Comparison of ENCODE assay signal across 8 cellular contexts in the genomic region with DNA sequence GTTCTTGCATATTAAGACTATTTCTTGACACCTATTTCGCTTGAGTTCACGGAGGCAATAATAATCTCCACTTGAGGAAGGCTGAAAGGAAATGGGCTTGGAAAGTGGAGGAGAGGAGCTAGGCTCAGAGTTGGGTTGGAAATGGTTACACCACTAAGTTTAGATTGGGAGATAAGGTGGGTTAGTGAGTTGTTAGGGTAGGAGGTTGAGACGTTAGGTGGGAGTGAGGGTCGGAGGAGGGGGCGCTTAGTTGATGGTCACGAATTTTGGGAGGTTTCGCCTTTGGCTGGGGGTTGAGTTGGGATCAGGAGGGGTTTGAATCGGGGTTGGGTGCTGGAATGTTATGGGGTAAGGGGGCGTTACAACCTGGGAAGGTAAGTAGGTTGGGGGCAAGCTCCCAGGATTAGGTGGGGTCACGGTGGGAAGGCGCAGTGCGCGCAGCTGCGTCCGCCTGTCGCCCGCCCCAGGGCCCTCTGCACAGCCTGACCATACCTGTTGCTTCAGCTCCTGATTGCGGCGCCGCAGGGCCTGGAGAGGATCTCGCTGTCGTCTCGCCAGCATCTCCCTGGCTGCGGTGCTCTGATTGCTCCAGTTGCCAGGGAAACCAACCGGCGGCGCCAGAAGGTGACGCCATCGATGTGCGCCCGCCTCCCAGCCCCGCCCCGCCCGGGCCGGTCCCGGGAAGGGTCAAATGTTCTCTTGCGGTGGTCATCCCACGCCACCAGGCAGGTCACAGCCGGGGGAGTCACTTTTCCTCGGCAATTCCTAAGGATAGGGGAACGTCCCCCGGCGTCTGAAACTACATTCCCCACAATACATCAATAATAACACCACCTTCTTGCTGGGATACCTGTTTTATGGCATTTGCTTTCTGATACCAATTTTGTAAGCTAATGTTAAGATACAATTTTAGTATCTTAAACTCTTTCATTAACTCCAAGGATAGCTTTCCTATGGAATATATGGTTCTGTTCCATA. TPM values are rescaled to one million over a fixed set of nuclear protein-coding genes. Genes with fewer than 3 reads are reported as not detected.
DNase-seq lines count a peak whose midpoint lies in the region; ATAC-seq and TF ChIP-seq lines count a peak whose summit lies in the region.

TSS of gene NPHP1 (minus strand) at position 606 of the 978 bp plus-strand sequence. CDS start at position 561, 45 bp downstream.

- H3K36me3 Mint-ChIP-seq in endothelial cell (ENCODE audit: low read depth, unreplicated experiment) = peaks cover 12% of the 10 kb centered on the region

- no peak for TF ChIP-seq CTCF in endothelial cell (IDR thresholded peaks at IDR 0.05; ENCODE audit: unreplicated experiment)

- peak within 1 kb of the TSS; percentile 99 for H3K4me3 Mint-ChIP-seq in endothelial cell (ENCODE audit: unreplicated experiment)

- H3K27me3 Mint-ChIP-seq in endothelial cell (ENCODE audit: unreplicated experiment) = peaks cover under 1% of the 10 kb centered on the region

- H3K4me1 Mint-ChIP-seq in endothelial cell (ENCODE audit: unreplicated experiment) = peaks cover 9% of the 10 kb centered on the region

- H3K27ac Mint-ChIP-seq in endothelial cell (ENCODE audit: unreplicated experiment) = peak within 1 kb of the TSS; percentile 99

- DNase-seq in D341Med (ENCODE audit: low spot score) (peak; percentile 95), HT-29 (ENCODE audit: low spot score) (peak; percentile 88), NOMO-1 treated with dmso at 0.1 percent for 144 hours (lab: John Stamatoyannopoulos, UW; ENCODE audit: unreplicated experiment) (peak; percentile 28), endothelial cell (ENCODE audit: low spot score) (peak; percentile 93), middle frontal gyrus (ENCODE audit: extremely low spot score, low spot score) (peak; percentile 67)
- DNase-seq in activated CD8-positive, alpha-beta memory T cell treated with anti-CD3 and anti-CD28 coated beads, Interleukin-2, amount 50 U/mL, for 4 hours = peak; percentile 82
- peak; percentile 74 to 75 for DNase-seq in stimulated activated CD8-positive, alpha-beta memory T cell treated with anti-CD3 and anti-CD28 coated beads, Interleukin-15, amount 100 ng/mL, for 48 hours (ENCODE audit: low read depth in 2 of 2)

- H3K9me3 Mint-ChIP-seq in endothelial cell (ENCODE audit: unreplicated experiment) = no peaks in the 10 kb centered on the region

- peak; percentile 86 for ATAC-seq in GM21381 (IDR thresholded peaks at IDR 0.05; ENCODE audit: unreplicated experiment)

RNA-seq across cellular contexts. Expression of gene NPHP1, which starts in this region (rescaled TPM):
- total RNA-seq in HT-29 (2014; rRNA removed; shearing (Covaris generic)) = 0.92 and 2.0 TPM in 2 replicates
- total RNA-seq in endothelial cell (ENCODE audit: unreplicated experiment) = 5.7 TPM

Comparison
In these comparisons a context has a peak if more than half of its experiments do, and no peak if none do; other contexts are left out.
1. Peak in every context shown above with its lines: DNase-seq and ATAC-seq.
2. DNase-seq: peak in every context shown above with its lines; median percentile 95 in D341Med; 93 in endothelial cell; 88 in HT-29; 82 in activated CD8-positive, alpha-beta memory T cell treated with anti-CD3 and anti-CD28 coated beads, Interleukin-2, amount 50 U/mL, for 4 hours; 74 in stimulated activated CD8-positive, alpha-beta memory T cell treated with anti-CD3 and anti-CD28 coated beads, Interleukin-15, amount 100 ng/mL, for 48 hours; 67 in middle frontal gyrus; 28 in NOMO-1 treated with dmso at 0.1 percent for 144 hours.